In the genomic region with DNA sequence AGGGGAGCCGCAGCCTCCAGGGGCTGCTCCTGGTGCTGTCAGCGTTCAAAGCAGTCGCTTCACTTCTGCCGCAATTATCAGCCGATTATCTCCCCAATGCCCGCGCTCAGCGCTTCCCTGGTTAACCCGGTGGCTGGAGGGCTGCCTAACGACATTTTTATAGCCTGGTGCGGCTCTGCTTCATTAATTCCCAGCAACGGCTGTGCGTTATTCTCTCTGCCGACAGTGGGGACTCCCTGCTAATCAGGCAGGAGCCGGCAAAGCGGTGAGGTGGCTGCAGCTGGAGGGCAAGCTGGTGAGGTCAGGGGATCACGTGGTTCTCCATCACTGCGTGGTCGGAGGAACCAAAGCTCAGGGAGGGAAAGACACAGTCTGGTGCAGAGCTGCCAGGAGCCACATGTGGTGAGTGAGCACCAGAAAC, we compare ENCODE assay signal across 9 cellular contexts.
DNase-seq lines count a peak whose midpoint lies in the region; ATAC-seq and TF ChIP-seq lines count a peak whose summit lies in the region.
"Had no signal": no experiment of that assay in that cellular context is flagged by ENCODE, and none has a peak within 500 bp of the region (broad histone marks: within the 10 kb centered on the region; RNA-seq: fewer than 3 reads in every experiment).

No MANE protein-coding gene starts in this region.

- no peaks in the 10 kb centered on the region for H3K79me2 ChIP-seq in GM23338 (replicated peaks; ENCODE audit: insufficient read depth)

- no peaks in the 10 kb centered on the region; the same call in 2 of the 3 replicates for H3K36me3 Mint-ChIP-seq in GM23338 (ENCODE audit: low read depth)

- 0 out of 2 replicates have a peak, but pooled peaks cover 7% of the 10 kb centered on the region for H3F3A ChIP-seq in GM23338 (replicated peaks; ENCODE audit: low read depth)

- peak overlapping the region; percentile 95 for H2AFZ ChIP-seq in GM23338

- peaks cover 2% of the 10 kb centered on the region; the same call in 1 of the 2 replicates for H3K9me3 ChIP-seq in BE2C

- peak overlapping the region; percentile 68 for H3K4me2 ChIP-seq in GM23338

- no peaks in the 10 kb centered on the region for H3K27me3 ChIP-seq in BE2C
- no peaks in the 10 kb centered on the region for H3K27me3 ChIP-seq in GM23338 (ENCODE audit: insufficient read depth)

- H3K9me2 ChIP-seq in GM23338 (ENCODE audit: insufficient read depth), result no peaks in the 10 kb centered on the region

- peak; percentile 89 for ATAC-seq in GM23338
- no peak for ATAC-seq in activated CD4-positive, CD25-positive, alpha-beta regulatory T cell treated with anti-CD3 and anti-CD28 coated beads, Interleukin-2, amount 50 U/mL, for 24 hours
- ATAC-seq in HG02798 (IDR thresholded peaks at IDR 0.05; ENCODE audit: poor library complexity, unreplicated experiment), result no peak

- TF ChIP-seq CTCF in BE2C (IDR thresholded peaks at IDR 0.05; ENCODE audit: low read depth, low read length), result no peak
- TF ChIP-seq CTCF in GM23338 (conservative IDR thresholded peaks at IDR 0.05; ENCODE audit: low read depth in 2 of 2), result no peak

- H3K4me1 Mint-ChIP-seq in GM23338, result peaks cover 9% of the 10 kb centered on the region; the same call in 2 of the 3 replicates

- peak overlapping the region; percentile 46; the same call in 1 of the 2 replicates for H3K27ac ChIP-seq in GM23338 (ENCODE audit: low read depth)
- H3K27ac ChIP-seq: skin epidermis had no signal

- H3K4me3 ChIP-seq in BE2C (ENCODE audit: low read depth, low read length), result peak overlapping the region; percentile 46
- peak overlapping the region; percentile 49 for H3K4me3 ChIP-seq in GM23338
- H3K4me3 ChIP-seq: skin epidermis had no signal

- DNase-seq in BE2C (peak; percentile 79), GM23338 (ENCODE audit: low spot score) (peak; percentile 70), NCI-H526 treated with DMSO at 0.1 percent for 48 hours (lab: John Stamatoyannopoulos, UW) (peak; percentile 88), head of caudate nucleus (peak in 38 of 42 donors; percentile 6 to 70 (median 31)), NCI-H226 (no peak), activated gamma-delta T cell (lab: John Stamatoyannopoulos, UW) (no peak)

- peak overlapping the region; percentile 53 for H3K4me3 Mint-ChIP-seq in GM23338

- H3K36me3 ChIP-seq in BE2C (no peaks in the 10 kb centered on the region), GM23338 (ENCODE audit: insufficient read depth) (no peaks in the 10 kb centered on the region)

- H3K4me1 ChIP-seq in BE2C (no peaks in the 10 kb centered on the region), GM23338 (ENCODE audit: insufficient read depth) (peaks cover 7% of the 10 kb centered on the region)

- H3K27ac Mint-ChIP-seq in GM23338, result no peak overlapping the region

- no peaks in the 10 kb centered on the region for H4K20me1 ChIP-seq in GM23338 (replicated peaks; ENCODE audit: insufficient read depth)

- intact Hi-C loops in head of caudate nucleus (cut with DNase I), result no loop called here

- H3K9me3 Mint-ChIP-seq in GM23338, result peaks cover 3% of the 10 kb centered on the region; the same call in 1 of the 3 replicates

- H3K27me3 Mint-ChIP-seq in GM23338 (ENCODE audit: insufficient read depth, low read depth, poor library complexity), result peaks cover 2% of the 10 kb centered on the region

TF ChIP-seq in GM23338, 12 proteins besides CTCF, POLR2A, EP300 and RAD21:
- TF ChIP-seq JUNB (IDR thresholded peaks at IDR 0.05; ENCODE audit: unreplicated experiment) (no peak), CREB1 (CRISPR knock-in tag; IDR thresholded peaks at IDR 0.05; ENCODE audit: low read depth) (peak; percentile 45; the same call in 1 of the 2 replicates)

Comparison
In these comparisons a context has a peak if more than half of its experiments do, and no peak if none do; other contexts are left out.
1. DNase-seq: peak in BE2C (single experiment), GM23338 (single experiment), NCI-H526 treated with DMSO at 0.1 percent for 48 hours (single experiment) and head of caudate nucleus (38 of 42); none in NCI-H226 (single experiment) and activated gamma-delta T cell (single experiment).